ENCODE assay signal across 1 cellular context in the genomic region with DNA sequence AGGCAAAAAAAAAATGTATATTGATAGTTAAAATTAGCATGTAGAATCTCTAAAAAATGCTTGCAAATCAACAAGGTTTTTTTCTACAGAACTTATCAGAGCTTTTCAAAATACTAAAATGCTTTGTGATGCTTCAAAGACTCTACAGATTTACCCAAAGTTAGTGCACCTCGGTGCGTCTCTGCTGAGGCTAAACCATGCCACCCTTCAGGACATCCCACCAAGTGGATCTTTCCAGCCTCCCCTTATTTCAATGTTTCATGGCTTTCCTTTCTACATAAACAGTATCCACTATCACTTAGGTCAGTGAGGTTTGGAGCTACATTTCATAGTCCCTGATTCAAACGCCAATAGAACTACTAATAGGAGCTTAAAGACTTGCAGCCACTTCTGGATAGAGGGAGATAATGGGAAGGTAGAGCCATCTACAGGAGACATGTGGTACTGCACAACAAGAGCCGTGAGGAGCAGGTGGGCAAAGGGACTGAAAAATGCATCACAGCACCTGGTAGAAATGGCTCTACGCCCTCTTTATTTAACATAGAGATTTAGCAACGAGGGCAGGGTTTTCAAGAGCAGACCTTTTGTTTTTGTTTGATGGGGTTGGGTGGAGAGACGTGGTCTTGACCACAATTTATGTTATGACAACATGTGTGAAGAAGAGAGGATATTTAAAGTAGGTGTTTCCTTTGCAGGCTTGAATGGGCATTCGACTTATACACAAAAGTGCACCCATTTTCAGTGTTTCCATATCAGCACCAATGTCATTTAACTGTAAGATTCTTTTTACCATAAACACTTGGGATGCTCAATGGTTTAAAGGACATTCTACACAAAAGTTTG.
TF ChIP-seq lines count a peak whose summit lies in the region.

No MANE protein-coding gene starts in this region.

TF ChIP-seq in endothelial cell of umbilical vein, 7 proteins besides CTCF, POLR2A, EP300 and RAD21:
- no peak for TF ChIP-seq FOS (IDR thresholded peaks at IDR 0.05; ENCODE audit: borderline replicate concordance, insufficient read depth, low read length)
- no peak for TF ChIP-seq EZH2 (IDR thresholded peaks at IDR 0.05; ENCODE audit: borderline replicate concordance, low read depth, low read length, severe bottlenecking)
- TF ChIP-seq, protein P1, sequence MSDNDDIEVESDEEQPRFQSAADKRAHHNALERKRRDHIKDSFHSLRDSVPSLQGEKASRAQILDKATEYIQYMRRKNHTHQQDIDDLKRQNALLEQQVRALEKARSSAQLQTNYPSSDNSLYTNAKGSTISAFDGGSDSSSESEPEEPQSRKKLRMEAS (IDR thresholded peaks at IDR 0.05; ENCODE audit: insufficient read depth, insufficient read length): no peak
- TF ChIP-seq GATA2 (IDR thresholded peaks at IDR 0.05; ENCODE audit: insufficient read depth, insufficient read length, low read depth, low read length): no peak
- TF ChIP-seq POLR2AphosphoS5 (IDR thresholded peaks at IDR 0.05; ENCODE audit: insufficient read depth, low read depth, low read length): no peak
- no peak for TF ChIP-seq MYC (IDR thresholded peaks at IDR 0.05; ENCODE audit: low read depth, low read length)
- no peak for TF ChIP-seq JUN (IDR thresholded peaks at IDR 0.05; ENCODE audit: borderline replicate concordance, insufficient read depth, insufficient read length, low read depth)
